8 cellular contexts compared by ENCODE assay signal in the genomic region with DNA sequence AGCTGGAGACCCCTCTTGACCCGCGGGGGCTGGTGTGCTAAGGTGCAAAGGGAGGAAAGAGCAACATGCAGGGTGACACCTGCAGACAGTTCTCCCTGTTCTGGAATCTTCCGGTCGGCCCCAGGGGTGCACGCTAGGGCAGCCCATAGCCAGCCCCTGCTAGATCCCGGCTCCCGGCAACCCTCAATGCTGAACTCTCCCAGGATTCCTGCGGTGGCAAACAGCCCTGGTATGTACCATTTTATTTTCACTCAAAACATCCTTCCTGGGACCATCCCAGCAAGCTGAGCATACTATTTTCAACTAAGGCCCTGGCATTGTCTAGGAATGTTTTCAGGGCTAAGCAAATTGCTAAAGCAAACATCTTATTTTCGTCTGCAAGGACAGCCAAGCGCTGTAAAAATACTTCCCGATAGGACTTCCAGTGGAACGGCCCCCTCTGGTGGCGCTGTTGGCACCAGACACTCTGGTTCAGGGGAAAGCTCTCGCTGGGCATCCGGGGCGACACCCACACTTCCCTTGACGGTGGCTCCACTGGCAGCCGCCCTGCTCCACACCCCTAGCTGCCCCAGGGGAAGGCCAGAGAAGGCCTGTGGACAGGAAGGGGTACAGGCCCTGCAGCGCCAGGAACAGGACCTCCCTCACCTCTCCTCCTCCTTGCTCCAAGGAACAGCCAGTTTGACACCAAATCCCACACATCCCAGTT.
DNase-seq lines count a peak whose midpoint lies in the region; ATAC-seq and TF ChIP-seq lines count a peak whose summit lies in the region.

No MANE protein-coding gene starts in this region.

- intact Hi-C loops in head of caudate nucleus (cut with DNase I), result loop anchor here (2.0 to 5.0 kb wide), 3 partner anchors 68 to 144 kb away; no protein-coding TSS in a partner anchor

- peaks cover 25% of the 10 kb centered on the region for H3K4me1 Mint-ChIP-seq in activated T-cell treated with anti-CD3 and anti-CD28 coated beads, Interleukin-2, amount 50 U/mL, for 4 hours (ENCODE audit: low read depth)
- peaks cover 16% of the 10 kb centered on the region for H3K4me1 Mint-ChIP-seq in activated naive CD8-positive, alpha-beta T cell treated with anti-CD3 and anti-CD28 coated beads for 36 hours
- peaks cover 94% of the 10 kb centered on the region for H3K4me1 Mint-ChIP-seq in osteocyte (ENCODE audit: unreplicated experiment)

- no peaks in the 10 kb centered on the region for H3K36me3 Mint-ChIP-seq in activated T-cell treated with anti-CD3 and anti-CD28 coated beads, Interleukin-2, amount 50 U/mL, for 4 hours (ENCODE audit: insufficient read depth)
- H3K36me3 Mint-ChIP-seq in activated naive CD8-positive, alpha-beta T cell treated with anti-CD3 and anti-CD28 coated beads for 36 hours, result no peaks in the 10 kb centered on the region
- peaks cover 16% of the 10 kb centered on the region for H3K36me3 Mint-ChIP-seq in osteocyte (ENCODE audit: unreplicated experiment)

- TF ChIP-seq CTCF in osteocyte (IDR thresholded peaks at IDR 0.05), result peak; percentile 94

- DNase-seq in activated T-cell treated with anti-CD3 and anti-CD28 coated beads for 24 hours (ENCODE audit: low read depth), result peak; percentile 20
- DNase-seq in activated T-cell treated with anti-CD3 and anti-CD28 coated beads, Interleukin-2, amount 50 U/mL, for 4 hours, result no peak
- DNase-seq in NCI-H526 treated with DMSO at 0.1 percent for 48 hours (lab: John Stamatoyannopoulos, UW), result peak; percentile 4
- DNase-seq in activated naive CD8-positive, alpha-beta T cell treated with anti-CD3 and anti-CD28 coated beads for 36 hours, result peak; percentile 53
- peak; percentile 83 to 95 (median 90) for DNase-seq in head of caudate nucleus
- DNase-seq in osteocyte (ENCODE audit: extremely low spot score, unreplicated experiment), result peak; percentile 94
- no peak for DNase-seq in OCI-M2 (lab: John Stamatoyannopoulos, UW; ENCODE audit: unreplicated experiment)

- H3K27ac Mint-ChIP-seq in activated naive CD8-positive, alpha-beta T cell treated with anti-CD3 and anti-CD28 coated beads for 36 hours, result no peak overlapping the region
- peak overlapping the region; percentile 93 for H3K27ac Mint-ChIP-seq in osteocyte (ENCODE audit: unreplicated experiment)

- ATAC-seq in activated T-cell treated with anti-CD3 and anti-CD28 coated beads, Interleukin-2, amount 50 U/mL, for 4 hours, result no peak
- ATAC-seq in GM18868 (IDR thresholded peaks at IDR 0.05; ENCODE audit: unreplicated experiment), result no peak

- H3K9me3 Mint-ChIP-seq in activated T-cell treated with anti-CD3 and anti-CD28 coated beads, Interleukin-2, amount 50 U/mL, for 4 hours, result no peaks in the 10 kb centered on the region
- no peaks in the 10 kb centered on the region for H3K9me3 Mint-ChIP-seq in activated naive CD8-positive, alpha-beta T cell treated with anti-CD3 and anti-CD28 coated beads for 36 hours
- no peaks in the 10 kb centered on the region for H3K9me3 Mint-ChIP-seq in osteocyte (ENCODE audit: unreplicated experiment)

- peaks cover 9% of the 10 kb centered on the region for H3K27me3 Mint-ChIP-seq in activated T-cell treated with anti-CD3 and anti-CD28 coated beads, Interleukin-2, amount 50 U/mL, for 4 hours (ENCODE audit: low read depth)
- H3K27me3 Mint-ChIP-seq in activated naive CD8-positive, alpha-beta T cell treated with anti-CD3 and anti-CD28 coated beads for 36 hours, result peaks cover 60% of the 10 kb centered on the region
- H3K27me3 Mint-ChIP-seq in osteocyte (ENCODE audit: unreplicated experiment), result no peaks in the 10 kb centered on the region

- H3K4me3 Mint-ChIP-seq in activated T-cell treated with anti-CD3 and anti-CD28 coated beads, Interleukin-2, amount 50 U/mL, for 4 hours, result no peak overlapping the region
- H3K4me3 Mint-ChIP-seq in activated naive CD8-positive, alpha-beta T cell treated with anti-CD3 and anti-CD28 coated beads for 36 hours, result no peak overlapping the region
- peak overlapping the region; percentile 51 for H3K4me3 Mint-ChIP-seq in osteocyte (ENCODE audit: unreplicated experiment)

Comparison
In these comparisons a context has a peak if more than half of its experiments do, and no peak if none do; other contexts are left out.
1. DNase-seq: peak in activated T-cell treated with anti-CD3 and anti-CD28 coated beads for 24 hours (single experiment), NCI-H526 treated with DMSO at 0.1 percent for 48 hours (single experiment), activated naive CD8-positive, alpha-beta T cell treated with anti-CD3 and anti-CD28 coated beads for 36 hours (single experiment), head of caudate nucleus (42 of 42) and osteocyte (single experiment); none in activated T-cell treated with anti-CD3 and anti-CD28 coated beads, Interleukin-2, amount 50 U/mL, for 4 hours (single experiment) and OCI-M2 (single experiment).